Comparison of ENCODE assay signal across 1 cellular context in genomic region chr1:94383966-94384408, GRCh38.
TF ChIP-seq lines count a peak whose summit lies in the region.

No MANE protein-coding gene starts in this region.

TF ChIP-seq in HepG2, 621 proteins besides CTCF, POLR2A, EP300 and RAD21 (continued from another document and continues in another):
- no peak for TF ChIP-seq KIAA2018 (CRISPR knock-in tag; IDR thresholded peaks at IDR 0.05; ENCODE audit: borderline replicate concordance)
- TF ChIP-seq ZNF740 (CRISPR knock-in tag; IDR thresholded peaks at IDR 0.05): no peak
- no peak for TF ChIP-seq MED13 (CRISPR knock-in tag; IDR thresholded peaks at IDR 0.05)
- TF ChIP-seq ZNF589 (CRISPR knock-in tag; conservative IDR thresholded peaks at IDR 0.05): 0 out of 2 replicates have a peak, but pooled peaks have one; percentile 62
- no peak for TF ChIP-seq ZNF530 (CRISPR knock-in tag; IDR thresholded peaks at IDR 0.05; ENCODE audit: low read depth)
- TF ChIP-seq ZNF503 (CRISPR knock-in tag; IDR thresholded peaks at IDR 0.05): peak; percentile 43; the same call in 1 of the 2 replicates
- TF ChIP-seq FOSL2 (CRISPR knock-in tag; IDR thresholded peaks at IDR 0.05): peak; percentile 92
- peak; percentile 74; the same call in 1 of the 2 replicates for TF ChIP-seq SSRP1 (CRISPR knock-in tag; IDR thresholded peaks at IDR 0.05)
- peak; percentile 81 for TF ChIP-seq MLX (CRISPR knock-in tag; IDR thresholded peaks at IDR 0.05)
- TF ChIP-seq SRSF4 (IDR thresholded peaks at IDR 0.05; ENCODE audit: low read depth, low read length, poor library complexity, severe bottlenecking): no peak
- no peak for TF ChIP-seq ZNF225 (CRISPR knock-in tag; IDR thresholded peaks at IDR 0.05)
- TF ChIP-seq ZNF556 (CRISPR knock-in tag; IDR thresholded peaks at IDR 0.05; ENCODE audit: borderline replicate concordance): no peak
- no peak for TF ChIP-seq ZNF607 (CRISPR knock-in tag; IDR thresholded peaks at IDR 0.05; ENCODE audit: borderline replicate concordance)
- no peak; the same call in 1 of the 2 replicates for TF ChIP-seq ZMYM3 (CRISPR knock-in tag; IDR thresholded peaks at IDR 0.05)
- TF ChIP-seq ZNF251 (CRISPR knock-in tag; IDR thresholded peaks at IDR 0.05): no peak
- peak; percentile 65 for TF ChIP-seq KLF11 (CRISPR knock-in tag; IDR thresholded peaks at IDR 0.05)
- TF ChIP-seq TARDBP (CRISPR knock-in tag; IDR thresholded peaks at IDR 0.05): peak; percentile 98
- TF ChIP-seq SMYD3 (CRISPR knock-in tag; IDR thresholded peaks at IDR 0.05): peak; percentile 79
- peak; percentile 88 for TF ChIP-seq ZNF792 (CRISPR knock-in tag; IDR thresholded peaks at IDR 0.05)
- no peak for TF ChIP-seq ZNF776 (CRISPR knock-in tag; IDR thresholded peaks at IDR 0.05)
- TF ChIP-seq ASH2L (IDR thresholded peaks at IDR 0.05; ENCODE audit: insufficient read length, low read depth, low read length): peak; percentile 67
- TF ChIP-seq ZNF512 (CRISPR knock-in tag; IDR thresholded peaks at IDR 0.05): no peak
- no peak for TF ChIP-seq ZNF275 (CRISPR knock-in tag; IDR thresholded peaks at IDR 0.05; ENCODE audit: borderline replicate concordance)
- no peak for TF ChIP-seq ZNF598 (CRISPR knock-in tag; IDR thresholded peaks at IDR 0.05; ENCODE audit: borderline replicate concordance)
- no peak for TF ChIP-seq RFX3 (CRISPR knock-in tag; IDR thresholded peaks at IDR 0.05)
- TF ChIP-seq ZNF839 (CRISPR knock-in tag; IDR thresholded peaks at IDR 0.05; ENCODE audit: borderline replicate concordance): no peak
- no peak for TF ChIP-seq ZNF484 (CRISPR knock-in tag; IDR thresholded peaks at IDR 0.05; ENCODE audit: borderline replicate concordance, low read depth)
- TF ChIP-seq MNT (IDR thresholded peaks at IDR 0.05): peak; percentile 25; the same call in 1 of the 2 replicates
- no peak for TF ChIP-seq GLMP (CRISPR knock-in tag; IDR thresholded peaks at IDR 0.05; ENCODE audit: borderline replicate concordance)
- no peak for TF ChIP-seq CHD4 (IDR thresholded peaks at IDR 0.05; ENCODE audit: borderline replicate concordance, low read length)
- TF ChIP-seq ZNF850 (CRISPR knock-in tag; conservative IDR thresholded peaks at IDR 0.05): no peak
- no peak for TF ChIP-seq ZNF687 (CRISPR knock-in tag; IDR thresholded peaks at IDR 0.05)
- TF ChIP-seq ZXDC (CRISPR knock-in tag; IDR thresholded peaks at IDR 0.05): no peak
